In genomic region chr3:15180042-15180611, GRCh38 we compare ENCODE assay signal across 11 cellular contexts. TPM values are rescaled to one million over a fixed set of nuclear protein-coding genes. Genes with fewer than 3 reads are reported as not detected.
DNase-seq lines count a peak whose midpoint lies in the region; ATAC-seq and TF ChIP-seq lines count a peak whose summit lies in the region.
"Had no signal": no experiment of that assay in that cellular context is flagged by ENCODE, and none has a peak within 500 bp of the region (broad histone marks: within the 10 kb centered on the region; RNA-seq: fewer than 3 reads in every experiment).

No MANE protein-coding gene starts in this region.

- peak overlapping the region; percentile 44 for H3K4me2 ChIP-seq in parathyroid adenoma (ENCODE audit: low read length)

- H3K36me3 ChIP-seq in parathyroid adenoma (ENCODE audit: control insufficient read depth, insufficient read depth, low read length) = no peaks in the 10 kb centered on the region
- H3K36me3 ChIP-seq: thoracic aorta had no signal

- no peak for TF ChIP-seq CTCF in parathyroid adenoma (IDR thresholded peaks at IDR 0.05)

- no peaks in the 10 kb centered on the region for H3K9me3 ChIP-seq in parathyroid adenoma (ENCODE audit: control insufficient read depth, low read length)
- H3K9me3 ChIP-seq: thoracic aorta had no signal

- H3K27me3 ChIP-seq in parathyroid adenoma (ENCODE audit: control insufficient read depth, insufficient read depth, low read length) = no peaks in the 10 kb centered on the region

- no peaks in the 10 kb centered on the region for H3K79me2 ChIP-seq in parathyroid adenoma

- peak overlapping the region; percentile 47 for H2AFZ ChIP-seq in parathyroid adenoma

- ATAC-seq in GM21576 (IDR thresholded peaks at IDR 0.05; ENCODE audit: unreplicated experiment) = peak; percentile 72
- peak; percentile 60 for ATAC-seq in HG03439 (IDR thresholded peaks at IDR 0.05; ENCODE audit: unreplicated experiment)
- ATAC-seq: SK-N-SH treated with all-trans-retinoic acid at 6 μM for 48 hours had no signal

- H3K9ac ChIP-seq in parathyroid adenoma = no peak overlapping the region

- no peak overlapping the region for H3K27ac ChIP-seq in parathyroid adenoma
- H3K27ac ChIP-seq: 22Rv1, thoracic aorta had no signal

- no peak overlapping the region for H3K4me3 ChIP-seq in parathyroid adenoma (ENCODE audit: low read depth, low read length)
- H3K4me3 ChIP-seq: thoracic aorta had no signal

- DNase-seq in NCI-H2227 (lab: John Stamatoyannopoulos, UW; ENCODE audit: unreplicated experiment) (peak; percentile 0), NCI-H2227 treated with DMSO at 0.1 percent for 48 hours (lab: John Stamatoyannopoulos, UW) (no peak), SW 1271 (lab: John Stamatoyannopoulos, UW) (no peak), DMS 273 treated with DMSO at 0.1 percent for 48 hours (lab: John Stamatoyannopoulos, UW) (no peak), H4 (ENCODE audit: low spot score) (no peak)

- no peaks in the 10 kb centered on the region for H3K4me1 ChIP-seq in parathyroid adenoma

RNA-seq across cellular contexts. Expression of gene CAPN7, which starts 25.9 kb away (rescaled TPM):
- 14.3 and 18.8 TPM in 2 replicates for total RNA-seq in H4 (2014; rRNA removed; shearing (Covaris generic))
